ENCODE assay signal across 16 cellular contexts in genomic region chr1:245880754-245881403, GRCh38.
DNase-seq lines count a peak whose midpoint lies in the region; ATAC-seq, FAIRE-seq and TF ChIP-seq lines count a peak whose summit lies in the region.
"Had no signal": no experiment of that assay in that cellular context is flagged by ENCODE, and none has a peak within 500 bp of the region (broad histone marks: within the 10 kb centered on the region; RNA-seq: fewer than 3 reads in every experiment).

No MANE protein-coding gene starts in this region.

- H3K36me3 ChIP-seq in BJ (ENCODE audit: control insufficient read depth, insufficient read depth, low read length) = no peaks in the 10 kb centered on the region
- H3K36me3 ChIP-seq: adrenal gland, Peyer's patch had no signal

- ATAC-seq in HG02938 (IDR thresholded peaks at IDR 0.05; ENCODE audit: unreplicated experiment) = no peak
- no peak for ATAC-seq in HG02759 (IDR thresholded peaks at IDR 0.05; ENCODE audit: unreplicated experiment)
- ATAC-seq: T-helper 17 cell had no signal

- no peak overlapping the region for H3K4me3 ChIP-seq in BJ (ENCODE audit: low read depth, low read length)
- H3K4me3 ChIP-seq: adrenal gland, Peyer's patch had no signal

- POLR2A ChIA-PET in BJ (lab: Charles Lee) = no interaction called here

- TF ChIP-seq CTCF in BJ (IDR thresholded peaks at IDR 0.05; ENCODE audit: insufficient read depth, low read depth, low read length) = no peak

- CTCF ChIA-PET in BJ (lab: Yijun Ruan, JAX) = no interaction called here

- peak; percentile 63 for DNase-seq in BJ (ENCODE audit: low read depth)
- peak; percentile 26 for DNase-seq in RCC 7860 (ENCODE audit: low spot score)
- DNase-seq in fibroblast of gingiva (ENCODE audit: low read depth) = peak; percentile 85
- peak; percentile 96 for DNase-seq in non-pigmented ciliary epithelial cell (ENCODE audit: low read depth)
- DNase-seq in epidermal melanocyte (ENCODE audit: insufficient read length, low spot score) = no peak
- DNase-seq in NCI-H2029 (lab: John Stamatoyannopoulos, UW) = no peak
- DNase-seq: activated CD4-positive, alpha-beta T cell treated with anti-CD3 and anti-CD28 coated beads, Interleukin-2, amount 50 U/mL, for 1 hour; adrenal gland; immature natural killer cell; NCI-H187; NCI-H526 treated with DMSO at 0.1 percent for 48 hours; Peyer's patch; T-helper 17 cell had no signal

- H3K27me3 ChIP-seq in BJ (ENCODE audit: control insufficient read depth, insufficient read depth, low read length) = no peaks in the 10 kb centered on the region
- H3K27me3 ChIP-seq: adrenal gland, Peyer's patch had no signal

- FAIRE-seq in RCC 7860 (lab: Jason Lieb, UNC) = no peak
- FAIRE-seq: GM12891 had no signal

Comparison
In these comparisons a context has a peak if more than half of its experiments do, and no peak if none do; other contexts are left out.
1. DNase-seq: peak in BJ (single experiment), RCC 7860 (single experiment), fibroblast of gingiva (single experiment) and non-pigmented ciliary epithelial cell (single experiment); none in epidermal melanocyte (single experiment) and NCI-H2029 (single experiment).